ENCODE assay signal across 15 cellular contexts in the genomic region with DNA sequence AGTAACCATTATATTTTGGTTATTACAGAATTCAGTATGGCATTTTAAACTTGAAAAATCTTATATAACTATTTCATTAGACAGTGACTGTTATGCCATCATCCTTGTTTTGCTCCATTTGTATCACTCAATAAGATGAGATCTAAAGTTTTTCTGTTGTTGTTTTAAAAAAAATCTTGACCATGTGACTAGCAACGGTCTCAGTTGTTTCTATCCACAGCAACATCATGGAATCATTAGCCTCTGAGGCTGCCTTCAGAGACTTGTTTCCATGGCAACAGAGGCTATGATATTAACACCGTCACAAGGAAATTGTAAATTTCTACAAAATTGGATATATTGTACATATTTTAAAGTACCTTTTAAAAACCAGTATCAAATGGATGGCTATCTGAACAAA.
DNase-seq lines count a peak whose midpoint lies in the region; ATAC-seq and TF ChIP-seq lines count a peak whose summit lies in the region.
"Had no signal": no experiment of that assay in that cellular context is flagged by ENCODE, and none has a peak within 500 bp of the region (broad histone marks: within the 10 kb centered on the region; RNA-seq: fewer than 3 reads in every experiment).

No MANE protein-coding gene starts in this region.

- H3K27me3 Mint-ChIP-seq in H9 (ENCODE audit: low read depth): no peaks in the 10 kb centered on the region
- H3K27me3 Mint-ChIP-seq: activated naive CD4-positive, alpha-beta T cell treated with anti-CD3 and anti-CD28 coated beads, Interleukin-2, amount 50 U/mL, for 24 hours had no signal

- TF ChIP-seq CTCF in A673 (conservative IDR thresholded peaks at IDR 0.05; ENCODE audit: low read depth, low read length) (no peak), H9 (conservative IDR thresholded peaks at IDR 0.05) (no peak)

- no peak overlapping the region for H2BK15ac ChIP-seq in H9 (ENCODE audit: low read depth, low read length)

- peak overlapping the region; percentile 36 for H2BK120ac ChIP-seq in H9 (ENCODE audit: low read depth, low read length, poor library complexity, severe bottlenecking)

- H3K79me1 ChIP-seq in H9 (ENCODE audit: insufficient read depth, low read depth, low read length, poor library complexity, severe bottlenecking): peaks cover 2% of the 10 kb centered on the region

- H3K4me1 ChIP-seq in A673 (ENCODE audit: insufficient read depth, low read length, poor library complexity, severe bottlenecking) (no peaks in the 10 kb centered on the region), H9 (ENCODE audit: insufficient read depth, low read length) (no peaks in the 10 kb centered on the region)
- H3K4me1 ChIP-seq: BLaER1, tibial artery had no signal

- no peaks in the 10 kb centered on the region for H3K23me2 ChIP-seq in H9 (ENCODE audit: insufficient read length, low read depth, low read length, poor library complexity, severe bottlenecking)

- ATAC-seq in HG03159 (IDR thresholded peaks at IDR 0.05; ENCODE audit: unreplicated experiment) (no peak), GM19395 (IDR thresholded peaks at IDR 0.05; ENCODE audit: unreplicated experiment) (no peak), HG03571 (IDR thresholded peaks at IDR 0.05; ENCODE audit: unreplicated experiment) (no peak)

- no peak overlapping the region for H4K8ac ChIP-seq in H9 (replicated peaks; ENCODE audit: insufficient read length, low read depth, low read length)

- no peak overlapping the region for H3K4me3 ChIP-seq in A673 (ENCODE audit: low read depth, low read length, poor library complexity, severe bottlenecking)
- H3K4me3 ChIP-seq: BLaER1, tibial artery had no signal

- no CpG with 5 or more reads among the region's 2 CpGs for WGBS in H9 (ENCODE audit: extremely low coverage, insufficient read length, low lambda C conversion rate)

- CTCF ChIA-PET in A673 (lab: Charles Lee): no interaction called here

- no peaks in the 10 kb centered on the region for H3K9me3 ChIP-seq in A673 (ENCODE audit: low read depth, low read length, poor library complexity, severe bottlenecking)
- H3K9me3 ChIP-seq in H9 (ENCODE audit: control insufficient read depth, low read depth, low read length): no peaks in the 10 kb centered on the region
- H3K9me3 ChIP-seq: tibial artery had no signal

- no peak overlapping the region for H3K27ac Mint-ChIP-seq in H9
- H3K27ac Mint-ChIP-seq: activated naive CD4-positive, alpha-beta T cell treated with anti-CD3 and anti-CD28 coated beads, Interleukin-2, amount 50 U/mL, for 24 hours had no signal

- peaks cover 5 to 8% of the 10 kb centered on the region in 2 experiments for H3K4me1 Mint-ChIP-seq in H9

- H3K79me2 ChIP-seq in H9 (ENCODE audit: insufficient read depth, low read length): peaks cover 2% of the 10 kb centered on the region; the same call in 1 of the 2 replicates

- H3T11ph ChIP-seq in H9 (ENCODE audit: low read length): no peak overlapping the region

- no TSS peak for BruUV-seq in A673 (replicated peaks; lab: Mats Ljungman, UMichigan)

- H4K20me1 ChIP-seq in H9 (ENCODE audit: control insufficient read depth, insufficient read depth, insufficient read length): no peaks in the 10 kb centered on the region

- H2AFZ ChIP-seq in H9 (ENCODE audit: low read length): no peak overlapping the region

- no peaks in the 10 kb centered on the region for H3K9me3 Mint-ChIP-seq in H9
- H3K9me3 Mint-ChIP-seq: activated naive CD4-positive, alpha-beta T cell treated with anti-CD3 and anti-CD28 coated beads, Interleukin-2, amount 50 U/mL, for 24 hours; endodermal cell had no signal

- no peak overlapping the region for H3K23ac ChIP-seq in H9 (ENCODE audit: insufficient read length, low read depth, low read length)

- no peak overlapping the region for H3K18ac ChIP-seq in H9 (ENCODE audit: insufficient read length, low read depth, low read length)

- H2BK5ac ChIP-seq in H9 (ENCODE audit: insufficient read length, low read length): no peak overlapping the region

- no peak overlapping the region for H3K4me2 ChIP-seq in H9 (ENCODE audit: insufficient read depth, insufficient read length, low read length)
- H3K4me2 ChIP-seq: BLaER1 had no signal

- H2AK5ac ChIP-seq in H9 (ENCODE audit: insufficient read length, low read length): no peak overlapping the region

- peak; percentile 37 for DNase-seq in A673 (ENCODE audit: low spot score)
- DNase-seq in H9: no peak
- peak; percentile 33 for DNase-seq in amniotic epithelial cell (ENCODE audit: low read depth)
- DNase-seq in glomerular visceral epithelial cell (ENCODE audit: extremely low spot score): peak; percentile 20
- DNase-seq in GOT3 (lab: John Stamatoyannopoulos, UW): no peak
- DNase-seq: activated CD4-positive, CD25-positive, alpha-beta regulatory T cell; islet precursor cell; posterior cingulate gyrus; tibial artery had no signal

- POLR2A ChIA-PET in A673 (lab: Charles Lee; ENCODE audit: low non-redundant PET): no interaction called here

- no peak overlapping the region for H2BK12ac ChIP-seq in H9 (ENCODE audit: insufficient read length, low read depth, low read length)

- no peak overlapping the region for H3K14ac ChIP-seq in H9 (ENCODE audit: insufficient read depth, low read length)

- H3K9ac ChIP-seq in H9 (ENCODE audit: extremely low read depth, insufficient read length, low read length): no peak overlapping the region
- H3K9ac ChIP-seq: BLaER1 had no signal

- H3K27me3 ChIP-seq in A673 (replicated peaks; ENCODE audit: insufficient read depth, low read depth, low read length, poor library complexity): no peaks in the 10 kb centered on the region
- H3K27me3 ChIP-seq in H9 (ENCODE audit: insufficient read depth, low read length): no peaks in the 10 kb centered on the region
- H3K27me3 ChIP-seq: BLaER1, tibial artery had no signal

- H2BK20ac ChIP-seq in H9 (ENCODE audit: low read depth, low read length, poor library complexity, severe bottlenecking): no peak overlapping the region

- intact Hi-C loops in A673 (cut with micrococcal nuclease; ENCODE audit: unreplicated experiment): no loop called here

- no peak overlapping the region for H3K4ac ChIP-seq in H9 (ENCODE audit: low read depth, low read length)

- H4K5ac ChIP-seq in H9 (ENCODE audit: insufficient read length, low read depth, low read length): no peak overlapping the region

- no peak overlapping the region for H3K27ac ChIP-seq in A673 (ENCODE audit: low read depth, low read length, poor library complexity, severe bottlenecking)
- no peak overlapping the region for H3K27ac ChIP-seq in H9 (ENCODE audit: insufficient read length, low read depth, low read length)
- H3K27ac ChIP-seq: BLaER1, tibial artery had no signal

- no peak overlapping the region for H3K56ac ChIP-seq in H9 (ENCODE audit: insufficient read length, low read depth, low read length)

- no peak overlapping the region for H3K4me3 Mint-ChIP-seq in H9
- H3K4me3 Mint-ChIP-seq: activated naive CD4-positive, alpha-beta T cell treated with anti-CD3 and anti-CD28 coated beads, Interleukin-2, amount 50 U/mL, for 24 hours; endodermal cell had no signal

- peaks cover 0 to 8% (median 0%) of the 10 kb centered on the region in 3 experiments; a peak in 3 of 7 replicates for H3K36me3 Mint-ChIP-seq in H9 (ENCODE audit: insufficient read depth in 1 of 3, low read depth in 3 of 3)

- no peak overlapping the region for H4K91ac ChIP-seq in H9 (ENCODE audit: insufficient read length, low read depth, low read length)

- H3K36me3 ChIP-seq in A673 (ENCODE audit: insufficient read depth, low read length, poor library complexity, severe bottlenecking): no peaks in the 10 kb centered on the region
- H3K36me3 ChIP-seq: tibial artery had no signal

Comparison
In these comparisons a context has a peak if more than half of its experiments do, and no peak if none do; other contexts are left out.
1. DNase-seq: peak in A673 (single experiment), amniotic epithelial cell (single experiment) and glomerular visceral epithelial cell (single experiment); none in H9 (single experiment) and GOT3 (single experiment).